In genomic region chr2:127580167-127581049, GRCh38 we compare ENCODE assay signal across 21 cellular contexts. TPM values are rescaled to one million over a fixed set of nuclear protein-coding genes. Genes with fewer than 3 reads are reported as not detected.
A peak's percentile ranks its signal among the peaks of the same experiment; 100 is the strongest.
DNase-seq lines count a peak whose midpoint lies in the region; ATAC-seq and TF ChIP-seq lines count a peak whose summit lies in the region.
"Had no signal": no experiment of that assay in that cellular context is flagged by ENCODE, and none has a peak within 500 bp of the region (broad histone marks: within the 10 kb centered on the region; RNA-seq: fewer than 3 reads in every experiment).

No MANE protein-coding gene starts in this region.

- DNase-seq in 8988T, result peak; percentile 8
- DNase-seq in D341Med (ENCODE audit: low spot score), result peak; percentile 14
- peak; percentile 34 for DNase-seq in activated CD8-positive, alpha-beta memory T cell treated with anti-CD3 and anti-CD28 coated beads, Interleukin-2, amount 50 U/mL, for 48 hours
- peak; percentile 3 for DNase-seq in natural killer cell
- no peak for DNase-seq in activated CD4-positive, CD25-positive, alpha-beta regulatory T cell (lab: John Stamatoyannopoulos, UW)
- DNase-seq in Caco-2, result no peak
- DNase-seq: activated CD4-positive, alpha-beta T cell treated with anti-CD3 and anti-CD28 coated beads for 1 hour; GF-D8; left cardiac atrium; MG63; midbrain; NCI-H187; NCI-H69; nephron progenitor cell; OCI-M1; SHP77; substantia nigra; uterus had no signal

- no TSS peak for BruUV-seq in Caco-2 (replicated peaks; lab: Mats Ljungman, UMichigan)

- H3K27me3 ChIP-seq in Caco-2 (replicated peaks; ENCODE audit: control insufficient read depth, insufficient read depth, low read length), result no peaks in the 10 kb centered on the region
- H3K27me3 ChIP-seq: MG63, uterus had no signal

- POLR2A ChIA-PET in Caco-2 (lab: Charles Lee), result no interaction called here

- H3K4me1 Mint-ChIP-seq in natural killer cell (peaks cover under 1 to 18% of the 10 kb centered on the region in 2 donors), Caco-2 (ENCODE audit: low read depth, unreplicated experiment) (no peaks in the 10 kb centered on the region)

- no peak overlapping the region for H3K27ac Mint-ChIP-seq in natural killer cell
- H3K27ac Mint-ChIP-seq in Caco-2 (ENCODE audit: unreplicated experiment), result no peak overlapping the region
- H3K27ac Mint-ChIP-seq: nephron progenitor cell, progenitor cell of endocrine pancreas had no signal

- H3K9me3 ChIP-seq in Caco-2, result no peaks in the 10 kb centered on the region
- H3K9me3 ChIP-seq: MG63, uterus had no signal

- H3K27me3 Mint-ChIP-seq in natural killer cell (ENCODE audit: low read depth in 2 of 2), result no peaks in the 10 kb centered on the region
- H3K27me3 Mint-ChIP-seq in Caco-2 (ENCODE audit: insufficient read depth, unreplicated experiment), result no peaks in the 10 kb centered on the region

- intact Hi-C loops in natural killer cell (cut with micrococcal nuclease), result no loop called here
- intact Hi-C loops in Caco-2 (cut with micrococcal nuclease; ENCODE audit: unreplicated experiment), result no loop called here

- TF ChIP-seq CTCF in natural killer cell (IDR thresholded peaks at IDR 0.05) (no peak), Caco-2 (IDR thresholded peaks at IDR 0.05; ENCODE audit: insufficient read depth in 1 of 2, low read depth in 1 of 2, low read length in 1 of 2, severe bottlenecking in 1 of 2, unreplicated experiment in 1 of 2) (no peak)

- no peak overlapping the region for H3K4me3 ChIP-seq in Caco-2 (ENCODE audit: low read depth, low read length)
- H3K4me3 ChIP-seq: MG63, uterus had no signal

- no peaks in the 10 kb centered on the region for H3K36me3 Mint-ChIP-seq in natural killer cell
- no peaks in the 10 kb centered on the region for H3K36me3 Mint-ChIP-seq in Caco-2 (ENCODE audit: insufficient read depth, unreplicated experiment)

- H3K9me3 Mint-ChIP-seq in natural killer cell (no peaks in the 10 kb centered on the region), Caco-2 (ENCODE audit: unreplicated experiment) (no peaks in the 10 kb centered on the region)
- H3K9me3 Mint-ChIP-seq: nephron progenitor cell had no signal

- no peak for ATAC-seq in natural killer cell
- ATAC-seq in GM21367 (IDR thresholded peaks at IDR 0.05; ENCODE audit: unreplicated experiment), result no peak
- ATAC-seq: HCT116, left cardiac atrium had no signal

- CTCF ChIA-PET in Caco-2 (lab: Charles Lee), result no interaction called here

- no peaks in the 10 kb centered on the region for H3K4me1 ChIP-seq in Caco-2
- H3K4me1 ChIP-seq: uterus had no signal

- H3K4me3 Mint-ChIP-seq in natural killer cell (no peak overlapping the region), Caco-2 (ENCODE audit: unreplicated experiment) (no peak overlapping the region)
- H3K4me3 Mint-ChIP-seq: nephron progenitor cell had no signal

- no peaks in the 10 kb centered on the region for H3K36me3 ChIP-seq in Caco-2 (ENCODE audit: control insufficient read depth, insufficient read depth, low read length)
- H3K36me3 ChIP-seq: MG63, uterus had no signal

RNA-seq across cellular contexts. Expression of gene MYO7B, which starts 44.9 kb away (rescaled TPM):
- total RNA-seq in natural killer cell (under 1 TPM; 0.14 to 0.45 (median 0.25) TPM), Caco-2 (2022) (0.27 and 0.58 TPM in 2 replicates)
- total RNA-seq: progenitor cell of endocrine pancreas had no signal

RNA-seq across cellular contexts. Expression of gene IWS1, which starts 54.1 kb away (rescaled TPM):
- total RNA-seq in natural killer cell (10 to 100 TPM; 21.7 to 27.1 (median 23.9) TPM), Caco-2 (2022) (56.0 and 63.7 TPM in 2 replicates)

Comparison
In these comparisons a context has a peak if more than half of its experiments do, and no peak if none do; other contexts are left out.
1. DNase-seq: peak in 8988T (single experiment), D341Med (single experiment), activated CD8-positive, alpha-beta memory T cell treated with anti-CD3 and anti-CD28 coated beads, Interleukin-2, amount 50 U/mL, for 48 hours (single experiment) and natural killer cell (single experiment); none in activated CD4-positive, CD25-positive, alpha-beta regulatory T cell (0 of 4) and Caco-2 (0 of 2).